ENCODE assay signal across 16 cellular contexts in the genomic region with DNA sequence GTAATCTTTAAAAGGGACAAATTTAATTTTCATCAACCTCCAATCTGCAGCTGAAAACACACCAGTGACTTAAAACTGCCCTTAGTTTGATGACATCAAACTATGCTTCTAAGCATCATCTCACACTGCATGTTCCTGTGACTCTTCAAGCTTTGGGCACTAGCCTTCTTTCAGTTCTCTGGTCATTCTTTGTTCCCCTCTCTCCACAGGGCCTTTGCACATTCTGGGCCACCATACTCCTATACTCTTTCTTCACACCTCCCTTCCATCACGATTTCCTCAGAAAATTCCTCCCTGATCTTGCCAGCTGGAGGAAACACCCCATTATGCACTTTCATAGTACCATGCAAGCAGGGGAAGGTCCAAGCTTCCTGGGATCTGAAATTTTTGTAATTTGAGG.
A peak's percentile ranks its signal among the peaks of the same experiment; 100 is the strongest.
DNase-seq lines count a peak whose midpoint lies in the region; ATAC-seq, FAIRE-seq and TF ChIP-seq lines count a peak whose summit lies in the region.
"Had no signal": no experiment of that assay in that cellular context is flagged by ENCODE, and none has a peak within 500 bp of the region (broad histone marks: within the 10 kb centered on the region; RNA-seq: fewer than 3 reads in every experiment).

No MANE protein-coding gene starts in this region.

- no peak for TF ChIP-seq EP300 in K562 (IDR thresholded peaks at IDR 0.05; ENCODE audit: low read length)

- H3K79me2 ChIP-seq in K562 (ENCODE audit: control insufficient read depth, insufficient read depth, low read length), result peaks cover 50% of the 10 kb centered on the region

- H3K9me1 ChIP-seq in K562 (ENCODE audit: control insufficient read depth, insufficient read depth, low read length), result no peaks in the 10 kb centered on the region

- peak overlapping the region in 2 of 7 donors; percentile 20 to 30 for H3K27ac Mint-ChIP-seq in CD4-positive, alpha-beta memory T cell

- H4K20me1 ChIP-seq in K562 (replicated peaks; ENCODE audit: control insufficient read depth, insufficient read depth, low read length), result no peaks in the 10 kb centered on the region

- no peak overlapping the region for H3K4me3 ChIP-seq in HEK293 (ENCODE audit: low read depth, low read length)
- H3K4me3 ChIP-seq in K562, result no peak overlapping the region
- no peak overlapping the region for H3K4me3 ChIP-seq in CD4-positive, alpha-beta memory T cell (ENCODE audit: low read length in 2 of 2)

- H3K36me3 ChIP-seq in HEK293 (ENCODE audit: control insufficient read depth in 2 of 2, insufficient read depth in 1 of 2, low read length in 2 of 2) (no peaks in the 10 kb centered on the region), K562 (ENCODE audit: control insufficient read depth, insufficient read depth, low read length) (no peaks in the 10 kb centered on the region)
- no peaks in the 10 kb centered on the region for H3K36me3 ChIP-seq in CD4-positive, alpha-beta memory T cell (ENCODE audit: insufficient read depth, low read length)

- no TSS peak for BruUV-seq in K562 (replicated peaks; lab: Mats Ljungman, UMichigan)

- no peak for TF ChIP-seq POLR2A in K562 (conservative IDR thresholded peaks at IDR 0.05)

- no peak for TF ChIP-seq RAD21 in K562 (CRISPR knock-in tag; conservative IDR thresholded peaks at IDR 0.05 in 1 of 2, IDR thresholded peaks at IDR 0.05 in 1 of 2)

- no peak for ATAC-seq in K562
- ATAC-seq: HCT116 had no signal

- H2AFZ ChIP-seq in K562 (ENCODE audit: low read depth, low read length), result no peak overlapping the region

- no peaks in the 10 kb centered on the region for H3K9me3 ChIP-seq in HEK293 (ENCODE audit: control insufficient read depth, insufficient read depth, low read depth, low read length)
- no peaks in the 10 kb centered on the region for H3K9me3 ChIP-seq in K562 (replicated peaks; ENCODE audit: control insufficient read depth, insufficient read depth, low read depth, low read length)
- no peaks in the 10 kb centered on the region for H3K9me3 ChIP-seq in CD4-positive, alpha-beta memory T cell (ENCODE audit: control insufficient read depth in 1 of 2, low read length in 2 of 2)

- TF ChIP-seq CTCF in HEK293 (tag by site-specific recombination; IDR thresholded peaks at IDR 0.05), result no peak
- no peak for TF ChIP-seq CTCF in K562 (IDR thresholded peaks at IDR 0.05 in 2 of 3, conservative IDR thresholded peaks at IDR 0.05 in 1 of 3; ENCODE audit: insufficient read depth in 2 of 3, low read depth in 1 of 3, low read length in 3 of 3)

- peak; percentile 33 for DNase-seq in DMS 273 (lab: John Stamatoyannopoulos, UW; ENCODE audit: unreplicated experiment)
- no peak for DNase-seq in DMS 273 treated with DMSO at 0.1 percent for 48 hours (lab: John Stamatoyannopoulos, UW)
- no peak for DNase-seq in K562 (ENCODE audit: extremely low read depth in 1 of 4, low spot score in 3 of 4)
- DNase-seq in SW 1271 (lab: John Stamatoyannopoulos, UW), result no peak
- DNase-seq in OCI-M2 (lab: John Stamatoyannopoulos, UW; ENCODE audit: unreplicated experiment), result no peak
- no peak for DNase-seq in CD4-positive, alpha-beta memory T cell
- DNase-seq: Calu3, DMS153, DMS79 treated with DMSO at 0.1 percent for 48 hours, EL, GOT3, KG1 had no signal

- WGBS in K562 (ENCODE audit: insufficient coverage, low coverage, missing lambda C conversion rate), result 0% methylated on average over 1 of the region's 1 CpG

- intact Hi-C loops in K562 (cut with micrococcal nuclease), result no loop called here
- intact Hi-C loops in CD4-positive, alpha-beta memory T cell (cut with micrococcal nuclease), result no loop called here

- peaks cover 9 to 20% of the 10 kb centered on the region in 2 donors for H3K36me3 Mint-ChIP-seq in CD4-positive, alpha-beta memory T cell

- H3K27me3 ChIP-seq in K562 (ENCODE audit: control insufficient read depth in 2 of 2, insufficient read depth in 2 of 2, low read length in 2 of 2), result no peaks in the 10 kb centered on the region
- H3K27me3 ChIP-seq in CD4-positive, alpha-beta memory T cell (ENCODE audit: insufficient read depth, low read length), result no peaks in the 10 kb centered on the region

- H3K9me3 Mint-ChIP-seq in CD4-positive, alpha-beta memory T cell, result no peaks in the 10 kb centered on the region

- H3K27me3 Mint-ChIP-seq in CD4-positive, alpha-beta memory T cell, result no peaks in the 10 kb centered on the region

- H3K4me3 Mint-ChIP-seq in CD4-positive, alpha-beta memory T cell, result no peak overlapping the region

- POLR2A ChIA-PET in HEK293 (lab: Yijun Ruan, JAX), result interaction anchor here (0.6 kb wide), 1 partner anchor 1711 kb away, joined by 4 read pairs; no protein-coding TSS in a partner anchor
- POLR2A ChIA-PET in K562 (lab: Yijun Ruan, JAX), result interaction anchor here (0.7 to 4.0 kb wide), 4 partner anchors 10 to 335 kb away, joined by 3 to 15 read pairs (median 5); no protein-coding TSS in a partner anchor
- POLR2A ChIA-PET in CD4-positive, alpha-beta memory T cell (lab: Charles Lee; ENCODE audit: partially characterized antibody), result interaction anchor here (0.9 kb wide), 1 partner anchor 12 kb away, joined by 3 read pairs; no protein-coding TSS in a partner anchor

- H3K27ac ChIP-seq in HEK293 (ENCODE audit: extremely low read depth, low read depth, low read length), result no peak overlapping the region
- H3K27ac ChIP-seq in K562 (ENCODE audit: extremely low read depth, low read depth, low read length), result no peak overlapping the region
- no peak overlapping the region for H3K27ac ChIP-seq in CD4-positive, alpha-beta memory T cell (ENCODE audit: low read depth, low read length)
- H3K27ac ChIP-seq: 22Rv1 had no signal

- H3K4me1 Mint-ChIP-seq in CD4-positive, alpha-beta memory T cell, result peaks cover 14 to 32% (median 24%) of the 10 kb centered on the region in 4 donors

- FAIRE-seq in K562 (lab: Jason Lieb, UNC), result no peak
- FAIRE-seq: GM12892 had no signal

- H3K4me2 ChIP-seq in K562 (ENCODE audit: insufficient read depth, low read length), result no peak overlapping the region

- H3K4me1 ChIP-seq in HEK293 (ENCODE audit: control insufficient read depth, insufficient read depth, low read length) (no peaks in the 10 kb centered on the region), K562 (replicated peaks in 1 of 2; ENCODE audit: control insufficient read depth in 2 of 2, insufficient read depth in 2 of 2, low read length in 2 of 2) (peaks cover 5 to 28% of the 10 kb centered on the region in 2 experiments)
- H3K4me1 ChIP-seq in CD4-positive, alpha-beta memory T cell (ENCODE audit: insufficient read depth, low read length), result peaks cover under 1% of the 10 kb centered on the region

- in situ Hi-C loops in K562 (cut with MboI), result no loop called here

- no peak overlapping the region for H3K9ac ChIP-seq in K562 (ENCODE audit: insufficient read depth in 1 of 2, low read depth in 2 of 2, low read length in 2 of 2)

- CTCF ChIA-PET in HEK293 (lab: Yijun Ruan, JAX), result interaction anchor here (1.4 kb wide), 1 partner anchor 70 kb away, joined by 7 read pairs; no protein-coding TSS in a partner anchor
- CTCF ChIA-PET in K562 (lab: Yijun Ruan, JAX; ENCODE audit: low intra/inter-chr PET ratio), result no interaction called here
- CTCF ChIA-PET in CD4-positive, alpha-beta memory T cell (lab: Charles Lee; ENCODE audit: partially characterized antibody), result interaction anchor here (1.0 to 1.4 kb wide), 2 partner anchors 11 to 74 kb away, joined by 3 to 6 read pairs; no protein-coding TSS in a partner anchor

TF ChIP-seq in K562, 482 proteins besides CTCF, POLR2A, EP300 and RAD21:
- TF ChIP-seq, protein P1, sequence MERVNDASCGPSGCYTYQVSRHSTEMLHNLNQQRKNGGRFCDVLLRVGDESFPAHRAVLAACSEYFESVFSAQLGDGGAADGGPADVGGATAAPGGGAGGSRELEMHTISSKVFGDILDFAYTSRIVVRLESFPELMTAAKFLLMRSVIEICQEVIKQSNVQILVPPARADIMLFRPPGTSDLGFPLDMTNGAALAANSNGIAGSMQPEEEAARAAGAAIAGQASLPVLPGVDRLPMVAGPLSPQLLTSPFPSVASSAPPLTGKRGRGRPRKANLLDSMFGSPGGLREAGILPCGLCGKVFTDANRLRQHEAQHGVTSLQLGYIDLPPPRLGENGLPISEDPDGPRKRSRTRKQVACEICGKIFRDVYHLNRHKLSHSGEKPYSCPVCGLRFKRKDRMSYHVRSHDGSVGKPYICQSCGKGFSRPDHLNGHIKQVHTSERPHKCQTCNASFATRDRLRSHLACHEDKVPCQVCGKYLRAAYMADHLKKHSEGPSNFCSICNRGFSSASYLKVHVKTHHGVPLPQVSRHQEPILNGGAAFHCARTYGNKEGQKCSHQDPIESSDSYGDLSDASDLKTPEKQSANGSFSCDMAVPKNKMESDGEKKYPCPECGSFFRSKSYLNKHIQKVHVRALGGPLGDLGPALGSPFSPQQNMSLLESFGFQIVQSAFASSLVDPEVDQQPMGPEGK (CRISPR knock-in tag; IDR thresholded peaks at IDR 0.05; ENCODE audit: borderline replicate concordance), result no peak
- TF ChIP-seq RBM25 (IDR thresholded peaks at IDR 0.05; ENCODE audit: low read depth, low read length, severe bottlenecking), result peak; percentile 86
- TF ChIP-seq BCOR (IDR thresholded peaks at IDR 0.05), result peak; percentile 58; the same call in 1 of the 2 replicates
